ENCODE assay signal across 1 cellular context in genomic region chr6:110815260-110816109, GRCh38.
A peak's percentile ranks its signal among the peaks of the same experiment; 100 is the strongest.
TF ChIP-seq lines count a peak whose summit lies in the region.

CDK19 (minus strand) TSS chr6:110815469; CDS start chr6:110815136, 333 bp downstream.

TF ChIP-seq in HepG2, 621 proteins besides CTCF, POLR2A, EP300 and RAD21 (continued from another document and continues in another):
- no peak for TF ChIP-seq MTERF4 (CRISPR knock-in tag; IDR thresholded peaks at IDR 0.05)
- 0 out of 2 replicates have a peak, but pooled peaks have one; percentile 39 for TF ChIP-seq ZFP1 (CRISPR knock-in tag; IDR thresholded peaks at IDR 0.05)
- TF ChIP-seq KLF6 (CRISPR knock-in tag; IDR thresholded peaks at IDR 0.05): peak; percentile 80; the same call in 1 of the 2 replicates
- TF ChIP-seq ZNF678 (CRISPR knock-in tag; IDR thresholded peaks at IDR 0.05): no peak; the same call in 1 of the 2 replicates
- TF ChIP-seq SNAPC5 (CRISPR knock-in tag; IDR thresholded peaks at IDR 0.05; ENCODE audit: borderline replicate concordance): no peak
- no peak for TF ChIP-seq REL (CRISPR knock-in tag; conservative IDR thresholded peaks at IDR 0.05)
- no peak for TF ChIP-seq JDP2 (CRISPR knock-in tag; IDR thresholded peaks at IDR 0.05; ENCODE audit: borderline replicate concordance)
- TF ChIP-seq MIER2 (CRISPR knock-in tag; IDR thresholded peaks at IDR 0.05): peak; percentile 40; the same call in 1 of the 2 replicates
- peak; percentile 64; the same call in 1 of the 2 replicates for TF ChIP-seq TFDP1 (CRISPR knock-in tag; IDR thresholded peaks at IDR 0.05; ENCODE audit: borderline replicate concordance)
- peak; percentile 70; the same call in 1 of the 2 replicates for TF ChIP-seq ZNF605 (CRISPR knock-in tag; IDR thresholded peaks at IDR 0.05)
- no peak for TF ChIP-seq GTF2F1 (IDR thresholded peaks at IDR 0.05; ENCODE audit: low read length)
- TF ChIP-seq ZNF142 (CRISPR knock-in tag; IDR thresholded peaks at IDR 0.05): peak; percentile 49; the same call in 1 of the 2 replicates
- no peak for TF ChIP-seq SP1 (IDR thresholded peaks at IDR 0.05)
- TF ChIP-seq SP1 (CRISPR knock-in tag; IDR thresholded peaks at IDR 0.05): peak; percentile 69
- no peak for TF ChIP-seq PRDM15 (CRISPR knock-in tag; IDR thresholded peaks at IDR 0.05)
- no peak for TF ChIP-seq ZNF569 (CRISPR knock-in tag; IDR thresholded peaks at IDR 0.05; ENCODE audit: borderline replicate concordance)
- peak; percentile 95; the same call in 1 of the 2 replicates for TF ChIP-seq ZNF501 (CRISPR knock-in tag; IDR thresholded peaks at IDR 0.05)
- TF ChIP-seq HOXA7 (CRISPR knock-in tag; IDR thresholded peaks at IDR 0.05): no peak
- peak; percentile 89 for TF ChIP-seq HOMEZ (CRISPR knock-in tag; IDR thresholded peaks at IDR 0.05; ENCODE audit: low read depth)
- 0 out of 2 replicates have a peak, but pooled peaks have one; percentile 58 for TF ChIP-seq ZNF274 (CRISPR knock-in tag; IDR thresholded peaks at IDR 0.05)
- TF ChIP-seq HDAC6 (IDR thresholded peaks at IDR 0.05; ENCODE audit: low read depth, low read length): no peak
- TF ChIP-seq ZNF343 (CRISPR knock-in tag; IDR thresholded peaks at IDR 0.05): 0 out of 2 replicates have a peak, but pooled peaks have one; percentile 35
- 0 out of 2 replicates have a peak, but pooled peaks have one; percentile 34 for TF ChIP-seq PAX8 (CRISPR knock-in tag; IDR thresholded peaks at IDR 0.05; ENCODE audit: borderline replicate concordance)
- no peak for TF ChIP-seq DPF2 (CRISPR knock-in tag; IDR thresholded peaks at IDR 0.05; ENCODE audit: borderline replicate concordance, low read depth)
- peak; percentile 62 for TF ChIP-seq RBM22 (optimal IDR thresholded peaks at IDR 0.05; ENCODE audit: low read length)
- no peak for TF ChIP-seq ZNF850 (CRISPR knock-in tag; conservative IDR thresholded peaks at IDR 0.05)
- TF ChIP-seq ZBTB7B (CRISPR knock-in tag; IDR thresholded peaks at IDR 0.05): peak; percentile 54; the same call in 1 of the 2 replicates
- no peak for TF ChIP-seq ZNF326 (CRISPR knock-in tag; IDR thresholded peaks at IDR 0.05; ENCODE audit: borderline replicate concordance)
- TF ChIP-seq TIGD3 (CRISPR knock-in tag; IDR thresholded peaks at IDR 0.05; ENCODE audit: borderline replicate concordance): no peak
- TF ChIP-seq MEIS1 (CRISPR knock-in tag; IDR thresholded peaks at IDR 0.05; ENCODE audit: borderline replicate concordance): no peak
- peak; percentile 21; the same call in 1 of the 2 replicates for TF ChIP-seq SOX5 (CRISPR knock-in tag; IDR thresholded peaks at IDR 0.05; ENCODE audit: borderline replicate concordance)
- no peak for TF ChIP-seq SETDB1 (CRISPR knock-in tag; IDR thresholded peaks at IDR 0.05; ENCODE audit: borderline replicate concordance)
- no peak for TF ChIP-seq ETS1 (CRISPR knock-in tag; IDR thresholded peaks at IDR 0.05)
- TF ChIP-seq ZNF788 (CRISPR knock-in tag; IDR thresholded peaks at IDR 0.05; ENCODE audit: borderline replicate concordance): peak; percentile 86; the same call in 1 of the 2 replicates
- no peak for TF ChIP-seq TERF1 (CRISPR knock-in tag; IDR thresholded peaks at IDR 0.05)
- peak; percentile 93 for TF ChIP-seq ZNF781 (CRISPR knock-in tag; IDR thresholded peaks at IDR 0.05; ENCODE audit: borderline replicate concordance, not compliant biosample characterization)
- TF ChIP-seq CC2D1A (CRISPR knock-in tag; IDR thresholded peaks at IDR 0.05): 0 out of 2 replicates have a peak, but pooled peaks have one; percentile 67
- TF ChIP-seq ZNF513 (CRISPR knock-in tag; conservative IDR thresholded peaks at IDR 0.05): no peak
